Comparison of ENCODE assay signal across 9 cellular contexts in the genomic region with DNA sequence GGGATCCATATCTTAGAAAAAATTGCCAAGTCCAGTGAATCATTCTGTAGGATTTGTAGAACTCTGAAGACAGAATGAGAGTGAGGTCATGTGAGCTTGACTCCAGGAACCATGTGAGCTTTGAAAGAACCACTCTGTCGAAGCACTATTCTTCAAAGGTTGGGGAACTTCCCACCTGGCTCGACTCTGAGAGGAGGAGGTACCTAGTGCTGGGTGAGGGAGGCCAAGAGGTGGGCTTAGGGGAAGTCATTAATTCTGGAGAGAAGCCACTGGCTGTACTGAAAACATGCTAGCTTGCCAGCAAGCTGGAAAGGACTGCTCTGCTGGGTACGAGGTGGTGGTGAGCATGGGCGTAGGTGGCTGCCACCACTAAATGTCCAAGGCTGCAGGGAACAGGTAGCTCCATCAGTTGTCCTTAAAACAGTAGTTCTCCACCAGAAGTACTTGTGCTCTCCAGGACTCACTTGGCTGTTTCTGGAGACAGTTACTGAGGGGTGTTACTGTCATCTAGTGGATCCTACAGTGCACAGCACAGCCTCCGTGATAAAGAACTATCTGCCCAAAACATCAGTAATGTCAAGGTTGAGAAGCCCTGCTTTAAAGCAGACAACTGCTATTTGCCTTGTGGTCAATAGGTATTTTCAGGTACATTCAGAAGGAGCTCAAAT. TPM values are rescaled to one million over a fixed set of nuclear protein-coding genes. Genes with fewer than 3 reads are reported as not detected.
DNase-seq lines count a peak whose midpoint lies in the region; ATAC-seq, FAIRE-seq and TF ChIP-seq lines count a peak whose summit lies in the region.
"Had no signal": no experiment of that assay in that cellular context is flagged by ENCODE, and none has a peak within 500 bp of the region (broad histone marks: within the 10 kb centered on the region; RNA-seq: fewer than 3 reads in every experiment).

No MANE protein-coding gene starts in this region.

- H2AFZ ChIP-seq in astrocyte (ENCODE audit: low read depth, low read length): no peak overlapping the region
- no peak overlapping the region for H2AFZ ChIP-seq in HepG2 (ENCODE audit: low read length)

- H3K79me2 ChIP-seq in astrocyte (ENCODE audit: insufficient read depth, low read length) (no peaks in the 10 kb centered on the region), HepG2 (ENCODE audit: insufficient read depth, low read length) (no peaks in the 10 kb centered on the region)

- no peak for FAIRE-seq in astrocyte (lab: Jason Lieb, UNC)
- FAIRE-seq in HepG2 (lab: Jason Lieb, UNC): peak; percentile 32
- FAIRE-seq: G401.6 had no signal

- TF ChIP-seq POLR2A in HepG2 (IDR thresholded peaks at IDR 0.05; ENCODE audit: insufficient read depth in 1 of 2, low read depth in 2 of 2, low read length in 2 of 2): peak in 1 of 2 experiments; percentile 6; a peak in 1 of 4 replicates

- in situ Hi-C loops in HepG2 (cut with HindIII; ENCODE audit: extremely low pct_ligation_motif_present, low pct_unique_long_range_greater_than_20kb): loop anchor here (5.0 kb wide), 1 partner anchor 190 kb away; no protein-coding TSS in a partner anchor

- POLR2A ChIA-PET in activated CD4-positive, alpha-beta T cell treated with anti-CD3 and anti-CD28 coated beads for 36 hours (lab: Charles Lee): interaction anchor here (0.7 kb wide), 1 partner anchor 20 kb away, joined by 3 read pairs; no protein-coding TSS in a partner anchor
- POLR2A ChIA-PET in HepG2 (lab: Yijun Ruan, JAX): interaction anchor here (1.4 kb wide), 1 partner anchor 65 kb away, joined by 4 read pairs; no protein-coding TSS in a partner anchor

- no peaks in the 10 kb centered on the region for H3K9me3 ChIP-seq in astrocyte (ENCODE audit: insufficient read depth, low read depth, low read length)
- no peaks in the 10 kb centered on the region for H3K9me3 ChIP-seq in HepG2 (ENCODE audit: low read length)

- no TSS peak for BruUV-seq in HepG2 (replicated peaks; lab: Mats Ljungman, UMichigan)

- TF ChIP-seq RAD21 in HepG2 (CRISPR knock-in tag; IDR thresholded peaks at IDR 0.05): peak; percentile 80

- no peak for DNase-seq in activated CD4-positive, alpha-beta T cell treated with anti-CD3 and anti-CD28 coated beads for 36 hours
- DNase-seq in activated CD4-positive, alpha-beta T cell treated with anti-CD3 and anti-CD28 coated beads for 48 hours: no peak
- peak; percentile 33 for DNase-seq in LHCN-M2 (ENCODE audit: low read depth)
- no peak for DNase-seq in astrocyte (ENCODE audit: low read depth)
- peak; percentile 41 for DNase-seq in HepG2 (ENCODE audit: low spot score)
- DNase-seq in stimulated activated CD4-positive, alpha-beta T cell treated with anti-CD3 and anti-CD28 coated beads, Interleukin-2, amount 100 ng/mL, for 48 hours: no peak

- H3K36me3 Mint-ChIP-seq in activated CD4-positive, alpha-beta T cell treated with anti-CD3 and anti-CD28 coated beads for 36 hours (ENCODE audit: low read depth): peaks cover 45% of the 10 kb centered on the region
- peaks cover 27% of the 10 kb centered on the region for H3K36me3 Mint-ChIP-seq in astrocyte (ENCODE audit: low read depth, unreplicated experiment)

- no peak overlapping the region for H3K27ac Mint-ChIP-seq in activated CD4-positive, alpha-beta T cell treated with anti-CD3 and anti-CD28 coated beads for 36 hours
- H3K27ac Mint-ChIP-seq in astrocyte (ENCODE audit: unreplicated experiment): no peak overlapping the region

- no peaks in the 10 kb centered on the region for H4K20me1 ChIP-seq in astrocyte (ENCODE audit: insufficient read depth, low read length)
- H4K20me1 ChIP-seq in HepG2 (ENCODE audit: insufficient read depth, low read length): no peaks in the 10 kb centered on the region

- H3K27me3 Mint-ChIP-seq in activated CD4-positive, alpha-beta T cell treated with anti-CD3 and anti-CD28 coated beads for 36 hours: peaks cover 2% of the 10 kb centered on the region
- no peaks in the 10 kb centered on the region for H3K27me3 Mint-ChIP-seq in astrocyte (ENCODE audit: low read depth, unreplicated experiment)

- H3K36me3 ChIP-seq in astrocyte (ENCODE audit: insufficient read depth, low read length): peaks cover 5% of the 10 kb centered on the region
- peaks cover 10 to 25% of the 10 kb centered on the region in 2 experiments; a peak in 4 of 5 replicates for H3K36me3 ChIP-seq in HepG2 (replicated peaks in 1 of 2; ENCODE audit: control insufficient read depth in 1 of 2, insufficient read depth in 2 of 2, low read length in 2 of 2)

- no peaks in the 10 kb centered on the region for H3K27me3 ChIP-seq in astrocyte (ENCODE audit: insufficient read depth, low read length)
- H3K27me3 ChIP-seq in HepG2 (ENCODE audit: control insufficient read depth in 1 of 2, insufficient read depth in 2 of 2, low read length in 2 of 2): no peaks in the 10 kb centered on the region; a peak in 1 of 5 replicates

- no peak overlapping the region for H3K4me3 Mint-ChIP-seq in activated CD4-positive, alpha-beta T cell treated with anti-CD3 and anti-CD28 coated beads for 36 hours
- H3K4me3 Mint-ChIP-seq in astrocyte (ENCODE audit: unreplicated experiment): no peak overlapping the region

- H3K4me1 ChIP-seq in astrocyte (ENCODE audit: insufficient read depth, low read length) (peaks cover 12% of the 10 kb centered on the region), HepG2 (ENCODE audit: insufficient read depth, low read length) (peaks cover 6% of the 10 kb centered on the region)

- no peak for TF ChIP-seq EP300 in HepG2 (IDR thresholded peaks at IDR 0.05; ENCODE audit: low read depth in 2 of 2, low read length in 2 of 2)
- TF ChIP-seq EP300 in HepG2 (CRISPR knock-in tag; IDR thresholded peaks at IDR 0.05; ENCODE audit: borderline replicate concordance): no peak

- H3K4me2 ChIP-seq in astrocyte (ENCODE audit: low read length) (no peak overlapping the region), HepG2 (ENCODE audit: low read depth, low read length) (no peak overlapping the region)

- H3K4me3 ChIP-seq in astrocyte (ENCODE audit: insufficient read depth, low read depth, low read length) (no peak overlapping the region), HepG2 (replicated peaks in 1 of 3; ENCODE audit: insufficient read depth in 1 of 3, low read depth in 2 of 3, low read length in 3 of 3) (no peak overlapping the region)

- 74% methylated on average over 5 of the region's 5 CpGs for WGBS in HepG2 (ENCODE audit: low lambda C conversion rate)

- CTCF ChIA-PET in activated CD4-positive, alpha-beta T cell treated with anti-CD3 and anti-CD28 coated beads for 36 hours (lab: Charles Lee): interaction anchor here (0.6 to 4.1 kb wide), 17 partner anchors 10 to 649 kb away, joined by 3 to 14 read pairs (median 3); a partner anchor contains a TSS
- CTCF ChIA-PET in HepG2 (lab: Yijun Ruan, JAX; ENCODE audit: low intra/inter-chr PET ratio, low total read pairs): no interaction called here

- H3K27ac ChIP-seq in astrocyte (ENCODE audit: low read depth, low read length) (no peak overlapping the region), HepG2 (ENCODE audit: extremely low read length, insufficient read depth, low read length) (no peak overlapping the region)

- no peak overlapping the region for H3K9ac ChIP-seq in astrocyte (ENCODE audit: low read length)
- H3K9ac ChIP-seq in HepG2 (ENCODE audit: insufficient read depth, low read depth, low read length): no peak overlapping the region

- TF ChIP-seq CTCF in astrocyte (IDR thresholded peaks at IDR 0.05; ENCODE audit: insufficient read depth, low read depth, low read length): peak; percentile 32
- TF ChIP-seq CTCF in HepG2 (CRISPR knock-in tag; IDR thresholded peaks at IDR 0.05): peak; percentile 74

- H3K9me3 Mint-ChIP-seq in activated CD4-positive, alpha-beta T cell treated with anti-CD3 and anti-CD28 coated beads for 36 hours (ENCODE audit: low read depth): peaks cover 19% of the 10 kb centered on the region
- H3K9me3 Mint-ChIP-seq in astrocyte (ENCODE audit: unreplicated experiment): peaks cover 14% of the 10 kb centered on the region

- H3K4me1 Mint-ChIP-seq in activated CD4-positive, alpha-beta T cell treated with anti-CD3 and anti-CD28 coated beads for 36 hours: peaks cover 28% of the 10 kb centered on the region
- no peaks in the 10 kb centered on the region for H3K4me1 Mint-ChIP-seq in astrocyte (ENCODE audit: low read depth, unreplicated experiment)

- peak; percentile 64 for ATAC-seq in activated CD4-positive, alpha-beta T cell treated with anti-CD3 and anti-CD28 coated beads for 36 hours
- ATAC-seq in HepG2 (peak; percentile 83), GM21576 (IDR thresholded peaks at IDR 0.05; ENCODE audit: unreplicated experiment) (no peak), GM21390 (IDR thresholded peaks at IDR 0.05; ENCODE audit: unreplicated experiment) (no peak)

- intact Hi-C loops in activated CD4-positive, alpha-beta T cell treated with anti-CD3 and anti-CD28 coated beads for 36 hours (cut with DNase I, micrococcal nuclease): no loop called here
- intact Hi-C loops in HepG2 (cut with micrococcal nuclease; ENCODE audit: unreplicated experiment): no loop called here

RNA-seq across cellular contexts. Expression of a gene that starts 34.7 kb away (rescaled TPM):
- total RNA-seq in activated CD4-positive, alpha-beta T cell treated with anti-CD3 and anti-CD28 coated beads for 36 hours: 10 to 100 TPM; 28.6 to 30.1 TPM
- 9.8 and 11.7 TPM in 2 replicates for total RNA-seq in LHCN-M2 (2014; rRNA removed)
- 9.4 TPM for polyA plus RNA-seq in LHCN-M2 (2012)
- 28.4 and 31.8 TPM in 2 replicates for total RNA-seq in astrocyte
- total RNA-seq in HepG2 (2016; rRNA removed; fragmentation: Illumina TruSeq; extraction: Trizol): 39.0 and 39.1 TPM in 2 replicates
- 50.4 and 51.2 TPM in 2 replicates for total RNA-seq in HepG2 (2016; cell fraction: cytosol; rRNA removed; fragmentation: Illumina TruSeq; extraction: Trizol; ENCODE audit: low read depth)
- 32.6 and 44.6 TPM in 2 replicates for total RNA-seq in HepG2 (2016; cell fraction: insoluble cytoplasmic fraction; rRNA removed; fragmentation: Illumina TruSeq; extraction: Trizol)
- total RNA-seq in HepG2 (2016; cell fraction: membrane; rRNA removed; fragmentation: Illumina TruSeq; extraction: Trizol): 52.4 and 52.9 TPM in 2 replicates
- 33.3 and 38.2 TPM in 2 replicates for total RNA-seq in HepG2 (2016; cell fraction: nucleus; rRNA removed; fragmentation: Illumina TruSeq; extraction: Trizol)
- 57.6 and 59.5 TPM in 2 replicates for polyA plus RNA-seq in HepG2 (2011; rRNA removed)
- 44.7 and 49.0 TPM in 2 replicates for polyA plus RNA-seq in HepG2 (2011; cell fraction: cytosol; rRNA removed)
- polyA plus RNA-seq in HepG2 (2011; cell fraction: nucleus; rRNA removed): 85.9 and 86.7 TPM in 2 replicates
- polyA plus RNA-seq in HepG2 (2012): 53.7 and 59.9 TPM in 2 replicates
- polyA plus RNA-seq in HepG2 (2016; cell fraction: cytosol; fragmentation: Illumina TruSeq; extraction: Trizol; ENCODE audit: low read depth): 53.0 and 54.8 TPM in 2 replicates
- 28.2 and 29.0 TPM in 2 replicates for polyA plus RNA-seq in HepG2 (2016; cell fraction: insoluble cytoplasmic fraction; fragmentation: Illumina TruSeq; extraction: Trizol; ENCODE audit: low read depth)
- polyA plus RNA-seq in HepG2 (2016; cell fraction: membrane; fragmentation: Illumina TruSeq; extraction: Trizol; ENCODE audit: low read depth): 41.5 and 42.8 TPM in 2 replicates
- polyA plus RNA-seq in HepG2 (2016; cell fraction: nucleus; fragmentation: Illumina TruSeq; extraction: Trizol; ENCODE audit: insufficient read depth, low read depth): 49.3 and 52.0 TPM in 2 replicates
- polyA minus RNA-seq in HepG2 (2011; rRNA and poly(A)+ RNA removed; ENCODE audit: low replicate concordance): 21.9 and 161 TPM in 2 replicates
- polyA minus RNA-seq in HepG2 (2011; cell fraction: cytosol; rRNA and poly(A)+ RNA removed): 57.2 and 71.5 TPM in 2 replicates
- polyA minus RNA-seq in HepG2 (2011; cell fraction: nucleus; rRNA and poly(A)+ RNA removed): 135 and 148 TPM in 2 replicates

Comparison
In these comparisons a context has a peak if more than half of its experiments do, and no peak if none do; other contexts are left out.
1. ATAC-seq: peak in activated CD4-positive, alpha-beta T cell treated with anti-CD3 and anti-CD28 coated beads for 36 hours (single experiment) and HepG2 (single experiment); none in GM21576 (single experiment) and GM21390 (single experiment).
2. DNase-seq: peak in LHCN-M2 (single experiment) and HepG2 (single experiment); none in activated CD4-positive, alpha-beta T cell treated with anti-CD3 and anti-CD28 coated beads for 36 hours (single experiment), activated CD4-positive, alpha-beta T cell treated with anti-CD3 and anti-CD28 coated beads for 48 hours (single experiment), astrocyte (single experiment) and stimulated activated CD4-positive, alpha-beta T cell treated with anti-CD3 and anti-CD28 coated beads, Interleukin-2, amount 100 ng/mL, for 48 hours (0 of 2).